1 cellular context compared by ENCODE assay signal in genomic region chr1:46036894-46037596, GRCh38.
TF ChIP-seq lines count a peak whose summit lies in the region.

No MANE protein-coding gene starts in this region.

TF ChIP-seq in HepG2, 621 proteins besides CTCF, POLR2A, EP300 and RAD21 (continued from another document and continues in another):
- peak; percentile 91; the same call in 1 of the 2 replicates for TF ChIP-seq SNAPC4 (CRISPR knock-in tag; IDR thresholded peaks at IDR 0.05)
- TF ChIP-seq, protein P1, sequence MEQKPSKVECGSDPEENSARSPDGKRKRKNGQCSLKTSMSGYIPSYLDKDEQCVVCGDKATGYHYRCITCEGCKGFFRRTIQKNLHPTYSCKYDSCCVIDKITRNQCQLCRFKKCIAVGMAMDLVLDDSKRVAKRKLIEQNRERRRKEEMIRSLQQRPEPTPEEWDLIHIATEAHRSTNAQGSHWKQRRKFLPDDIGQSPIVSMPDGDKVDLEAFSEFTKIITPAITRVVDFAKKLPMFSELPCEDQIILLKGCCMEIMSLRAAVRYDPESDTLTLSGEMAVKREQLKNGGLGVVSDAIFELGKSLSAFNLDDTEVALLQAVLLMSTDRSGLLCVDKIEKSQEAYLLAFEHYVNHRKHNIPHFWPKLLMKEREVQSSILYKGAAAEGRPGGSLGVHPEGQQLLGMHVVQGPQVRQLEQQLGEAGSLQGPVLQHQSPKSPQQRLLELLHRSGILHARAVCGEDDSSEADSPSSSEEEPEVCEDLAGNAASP (CRISPR knock-in tag; IDR thresholded peaks at IDR 0.05; ENCODE audit: borderline replicate concordance) = no peak
- TF ChIP-seq SMAD3 (CRISPR knock-in tag; IDR thresholded peaks at IDR 0.05) = 0 out of 2 replicates have a peak, but pooled peaks have one; percentile 30
- TF ChIP-seq, protein P2, sequence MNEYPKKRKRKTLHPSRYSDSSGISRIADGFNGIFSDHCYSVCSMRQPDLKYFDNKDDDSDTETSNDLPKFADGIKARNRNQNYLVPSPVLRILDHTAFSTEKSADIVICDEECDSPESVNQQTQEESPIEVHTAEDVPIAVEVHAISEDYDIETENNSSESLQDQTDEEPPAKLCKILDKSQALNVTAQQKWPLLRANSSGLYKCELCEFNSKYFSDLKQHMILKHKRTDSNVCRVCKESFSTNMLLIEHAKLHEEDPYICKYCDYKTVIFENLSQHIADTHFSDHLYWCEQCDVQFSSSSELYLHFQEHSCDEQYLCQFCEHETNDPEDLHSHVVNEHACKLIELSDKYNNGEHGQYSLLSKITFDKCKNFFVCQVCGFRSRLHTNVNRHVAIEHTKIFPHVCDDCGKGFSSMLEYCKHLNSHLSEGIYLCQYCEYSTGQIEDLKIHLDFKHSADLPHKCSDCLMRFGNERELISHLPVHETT (CRISPR knock-in tag; conservative IDR thresholded peaks at IDR 0.05) = no peak
- TF ChIP-seq, protein P3, sequence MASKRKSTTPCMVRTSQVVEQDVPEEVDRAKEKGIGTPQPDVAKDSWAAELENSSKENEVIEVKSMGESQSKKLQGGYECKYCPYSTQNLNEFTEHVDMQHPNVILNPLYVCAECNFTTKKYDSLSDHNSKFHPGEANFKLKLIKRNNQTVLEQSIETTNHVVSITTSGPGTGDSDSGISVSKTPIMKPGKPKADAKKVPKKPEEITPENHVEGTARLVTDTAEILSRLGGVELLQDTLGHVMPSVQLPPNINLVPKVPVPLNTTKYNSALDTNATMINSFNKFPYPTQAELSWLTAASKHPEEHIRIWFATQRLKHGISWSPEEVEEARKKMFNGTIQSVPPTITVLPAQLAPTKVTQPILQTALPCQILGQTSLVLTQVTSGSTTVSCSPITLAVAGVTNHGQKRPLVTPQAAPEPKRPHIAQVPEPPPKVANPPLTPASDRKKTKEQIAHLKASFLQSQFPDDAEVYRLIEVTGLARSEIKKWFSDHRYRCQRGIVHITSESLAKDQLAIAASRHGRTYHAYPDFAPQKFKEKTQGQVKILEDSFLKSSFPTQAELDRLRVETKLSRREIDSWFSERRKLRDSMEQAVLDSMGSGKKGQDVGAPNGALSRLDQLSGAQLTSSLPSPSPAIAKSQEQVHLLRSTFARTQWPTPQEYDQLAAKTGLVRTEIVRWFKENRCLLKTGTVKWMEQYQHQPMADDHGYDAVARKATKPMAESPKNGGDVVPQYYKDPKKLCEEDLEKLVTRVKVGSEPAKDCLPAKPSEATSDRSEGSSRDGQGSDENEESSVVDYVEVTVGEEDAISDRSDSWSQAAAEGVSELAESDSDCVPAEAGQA (IDR thresholded peaks at IDR 0.05; ENCODE audit: low read depth) = no peak
- TF ChIP-seq, protein P3 (CRISPR knock-in tag; IDR thresholded peaks at IDR 0.05; ENCODE audit: borderline replicate concordance) = no peak
- peak; percentile 42; the same call in 1 of the 2 replicates for TF ChIP-seq MXD4 (CRISPR knock-in tag; IDR thresholded peaks at IDR 0.05)
- TF ChIP-seq KMT2A (CRISPR knock-in tag; IDR thresholded peaks at IDR 0.05) = 0 out of 2 replicates have a peak, but pooled peaks have one; percentile 36
- TF ChIP-seq REL (CRISPR knock-in tag; conservative IDR thresholded peaks at IDR 0.05) = peak; percentile 30; the same call in 1 of the 2 replicates
- no peak for TF ChIP-seq REPIN1 (CRISPR knock-in tag; IDR thresholded peaks at IDR 0.05; ENCODE audit: borderline replicate concordance, low read depth)
- peak; percentile 38; the same call in 1 of the 2 replicates for TF ChIP-seq POLR2G (IDR thresholded peaks at IDR 0.05; ENCODE audit: low read depth, low read length)
- TF ChIP-seq NONO (IDR thresholded peaks at IDR 0.05) = no peak
- TF ChIP-seq NONO (CRISPR knock-in tag; conservative IDR thresholded peaks at IDR 0.05) = peak; percentile 42; the same call in 1 of the 2 replicates
- TF ChIP-seq AKAP8 (CRISPR knock-in tag; IDR thresholded peaks at IDR 0.05) = no peak
- TF ChIP-seq MXD1 (CRISPR knock-in tag; IDR thresholded peaks at IDR 0.05) = no peak
- TF ChIP-seq RFXANK (CRISPR knock-in tag; IDR thresholded peaks at IDR 0.05) = no peak
- no peak for TF ChIP-seq ZBTB8A (CRISPR knock-in tag; IDR thresholded peaks at IDR 0.05; ENCODE audit: borderline replicate concordance, low read depth)
- no peak for TF ChIP-seq PHF21A (CRISPR knock-in tag; IDR thresholded peaks at IDR 0.05)
- TF ChIP-seq, protein P4, sequence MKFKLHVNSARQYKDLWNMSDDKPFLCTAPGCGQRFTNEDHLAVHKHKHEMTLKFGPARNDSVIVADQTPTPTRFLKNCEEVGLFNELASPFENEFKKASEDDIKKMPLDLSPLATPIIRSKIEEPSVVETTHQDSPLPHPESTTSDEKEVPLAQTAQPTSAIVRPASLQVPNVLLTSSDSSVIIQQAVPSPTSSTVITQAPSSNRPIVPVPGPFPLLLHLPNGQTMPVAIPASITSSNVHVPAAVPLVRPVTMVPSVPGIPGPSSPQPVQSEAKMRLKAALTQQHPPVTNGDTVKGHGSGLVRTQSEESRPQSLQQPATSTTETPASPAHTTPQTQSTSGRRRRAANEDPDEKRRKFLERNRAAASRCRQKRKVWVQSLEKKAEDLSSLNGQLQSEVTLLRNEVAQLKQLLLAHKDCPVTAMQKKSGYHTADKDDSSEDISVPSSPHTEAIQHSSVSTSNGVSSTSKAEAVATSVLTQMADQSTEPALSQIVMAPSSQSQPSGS (CRISPR knock-in tag; IDR thresholded peaks at IDR 0.05) = no peak
- no peak for TF ChIP-seq SRF (IDR thresholded peaks at IDR 0.05; ENCODE audit: low read depth, low read length)
- TF ChIP-seq GTF2F1 (IDR thresholded peaks at IDR 0.05; ENCODE audit: low read length) = no peak
- TF ChIP-seq, protein P5, sequence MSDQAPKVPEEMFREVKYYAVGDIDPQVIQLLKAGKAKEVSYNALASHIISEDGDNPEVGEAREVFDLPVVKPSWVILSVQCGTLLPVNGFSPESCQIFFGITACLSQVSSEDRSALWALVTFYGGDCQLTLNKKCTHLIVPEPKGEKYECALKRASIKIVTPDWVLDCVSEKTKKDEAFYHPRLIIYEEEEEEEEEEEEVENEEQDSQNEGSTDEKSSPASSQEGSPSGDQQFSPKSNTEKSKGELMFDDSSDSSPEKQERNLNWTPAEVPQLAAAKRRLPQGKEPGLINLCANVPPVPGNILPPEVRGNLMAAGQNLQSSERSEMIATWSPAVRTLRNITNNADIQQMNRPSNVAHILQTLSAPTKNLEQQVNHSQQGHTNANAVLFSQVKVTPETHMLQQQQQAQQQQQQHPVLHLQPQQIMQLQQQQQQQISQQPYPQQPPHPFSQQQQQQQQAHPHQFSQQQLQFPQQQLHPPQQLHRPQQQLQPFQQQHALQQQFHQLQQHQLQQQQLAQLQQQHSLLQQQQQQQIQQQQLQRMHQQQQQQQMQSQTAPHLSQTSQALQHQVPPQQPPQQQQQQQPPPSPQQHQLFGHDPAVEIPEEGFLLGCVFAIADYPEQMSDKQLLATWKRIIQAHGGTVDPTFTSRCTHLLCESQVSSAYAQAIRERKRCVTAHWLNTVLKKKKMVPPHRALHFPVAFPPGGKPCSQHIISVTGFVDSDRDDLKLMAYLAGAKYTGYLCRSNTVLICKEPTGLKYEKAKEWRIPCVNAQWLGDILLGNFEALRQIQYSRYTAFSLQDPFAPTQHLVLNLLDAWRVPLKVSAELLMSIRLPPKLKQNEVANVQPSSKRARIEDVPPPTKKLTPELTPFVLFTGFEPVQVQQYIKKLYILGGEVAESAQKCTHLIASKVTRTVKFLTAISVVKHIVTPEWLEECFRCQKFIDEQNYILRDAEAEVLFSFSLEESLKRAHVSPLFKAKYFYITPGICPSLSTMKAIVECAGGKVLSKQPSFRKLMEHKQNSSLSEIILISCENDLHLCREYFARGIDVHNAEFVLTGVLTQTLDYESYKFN (CRISPR knock-in tag; conservative IDR thresholded peaks at IDR 0.05) = no peak
- 0 out of 3 replicates have a peak, but pooled peaks have one; percentile 17 for TF ChIP-seq MXI1 (IDR thresholded peaks at IDR 0.05; ENCODE audit: borderline replicate concordance, low read depth, low read length)
- no peak for TF ChIP-seq ZFP36 (IDR thresholded peaks at IDR 0.05; ENCODE audit: borderline replicate concordance, low read depth, low read length, partially characterized antibody)
- peak; percentile 99 for TF ChIP-seq SMC3 (IDR thresholded peaks at IDR 0.05; ENCODE audit: low read length)
- no peak for TF ChIP-seq ARID2 (CRISPR knock-in tag; IDR thresholded peaks at IDR 0.05; ENCODE audit: borderline replicate concordance)
- TF ChIP-seq LCORL (IDR thresholded peaks at IDR 0.05) = no peak
- 0 out of 2 replicates have a peak, but pooled peaks have one; percentile 21 for TF ChIP-seq LCORL (CRISPR knock-in tag; IDR thresholded peaks at IDR 0.05)
- TF ChIP-seq ZNF121 (CRISPR knock-in tag; IDR thresholded peaks at IDR 0.05) = 0 out of 2 replicates have a peak, but pooled peaks have one; percentile 30
- no peak for TF ChIP-seq ATRX (CRISPR knock-in tag; IDR thresholded peaks at IDR 0.05; ENCODE audit: borderline replicate concordance)
- TF ChIP-seq, protein P6, sequence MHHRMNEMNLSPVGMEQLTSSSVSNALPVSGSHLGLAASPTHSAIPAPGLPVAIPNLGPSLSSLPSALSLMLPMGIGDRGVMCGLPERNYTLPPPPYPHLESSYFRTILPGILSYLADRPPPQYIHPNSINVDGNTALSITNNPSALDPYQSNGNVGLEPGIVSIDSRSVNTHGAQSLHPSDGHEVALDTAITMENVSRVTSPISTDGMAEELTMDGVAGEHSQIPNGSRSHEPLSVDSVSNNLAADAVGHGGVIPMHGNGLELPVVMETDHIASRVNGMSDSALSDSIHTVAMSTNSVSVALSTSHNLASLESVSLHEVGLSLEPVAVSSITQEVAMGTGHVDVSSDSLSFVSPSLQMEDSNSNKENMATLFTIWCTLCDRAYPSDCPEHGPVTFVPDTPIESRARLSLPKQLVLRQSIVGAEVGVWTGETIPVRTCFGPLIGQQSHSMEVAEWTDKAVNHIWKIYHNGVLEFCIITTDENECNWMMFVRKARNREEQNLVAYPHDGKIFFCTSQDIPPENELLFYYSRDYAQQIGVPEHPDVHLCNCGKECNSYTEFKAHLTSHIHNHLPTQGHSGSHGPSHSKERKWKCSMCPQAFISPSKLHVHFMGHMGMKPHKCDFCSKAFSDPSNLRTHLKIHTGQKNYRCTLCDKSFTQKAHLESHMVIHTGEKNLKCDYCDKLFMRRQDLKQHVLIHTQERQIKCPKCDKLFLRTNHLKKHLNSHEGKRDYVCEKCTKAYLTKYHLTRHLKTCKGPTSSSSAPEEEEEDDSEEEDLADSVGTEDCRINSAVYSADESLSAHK (CRISPR knock-in tag; IDR thresholded peaks at IDR 0.05; ENCODE audit: borderline replicate concordance) = no peak
- 0 out of 2 replicates have a peak, but pooled peaks have one; percentile 20 for TF ChIP-seq ZNF264 (CRISPR knock-in tag; IDR thresholded peaks at IDR 0.05)
